In the genomic region with DNA sequence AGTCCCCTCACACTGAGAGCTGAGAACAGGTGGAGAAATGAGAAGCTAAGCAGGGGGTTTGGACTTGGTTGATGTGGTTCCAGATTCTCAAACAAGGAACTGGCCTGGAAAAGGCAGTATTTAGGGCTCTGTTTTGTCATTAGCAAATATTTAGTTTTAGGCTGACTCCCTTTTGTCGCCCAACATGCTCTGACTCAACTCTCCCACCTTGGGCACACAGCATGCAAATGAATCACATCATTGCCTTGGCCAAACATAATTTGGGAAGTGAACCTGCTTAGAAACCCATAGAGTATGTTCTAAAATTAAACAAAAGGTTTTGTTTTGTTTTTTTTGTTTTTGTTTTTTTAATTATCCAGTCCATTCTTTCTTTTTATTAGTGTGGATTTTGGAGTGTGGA, we compare ENCODE assay signal across 3 cellular contexts.
TF ChIP-seq lines count a peak whose summit lies in the region.

No MANE protein-coding gene starts in this region.

TF ChIP-seq in GM12891, 5 proteins besides CTCF, POLR2A, EP300 and RAD21:
- TF ChIP-seq POU2F2 (IDR thresholded peaks at IDR 0.05; ENCODE audit: low read depth, low read length) (peak; percentile 72; the same call in 1 of the 2 replicates), POLR2AphosphoS5 (IDR thresholded peaks at IDR 0.05; ENCODE audit: low read depth, low read length) (no peak), SPI1 (IDR thresholded peaks at IDR 0.05; ENCODE audit: low read depth, low read length) (peak; percentile 64), TAF1 (IDR thresholded peaks at IDR 0.05; ENCODE audit: low read depth, low read length) (no peak)

TF ChIP-seq in GM12878, 131 proteins besides CTCF, POLR2A, EP300 and RAD21:
- TF ChIP-seq CHD4 (IDR thresholded peaks at IDR 0.05) = no peak
- peak; percentile 43; the same call in 1 of the 2 replicates for TF ChIP-seq SPI1 (IDR thresholded peaks at IDR 0.05; ENCODE audit: borderline replicate concordance, insufficient read depth, low read depth, low read length)
- TF ChIP-seq, protein P1, sequence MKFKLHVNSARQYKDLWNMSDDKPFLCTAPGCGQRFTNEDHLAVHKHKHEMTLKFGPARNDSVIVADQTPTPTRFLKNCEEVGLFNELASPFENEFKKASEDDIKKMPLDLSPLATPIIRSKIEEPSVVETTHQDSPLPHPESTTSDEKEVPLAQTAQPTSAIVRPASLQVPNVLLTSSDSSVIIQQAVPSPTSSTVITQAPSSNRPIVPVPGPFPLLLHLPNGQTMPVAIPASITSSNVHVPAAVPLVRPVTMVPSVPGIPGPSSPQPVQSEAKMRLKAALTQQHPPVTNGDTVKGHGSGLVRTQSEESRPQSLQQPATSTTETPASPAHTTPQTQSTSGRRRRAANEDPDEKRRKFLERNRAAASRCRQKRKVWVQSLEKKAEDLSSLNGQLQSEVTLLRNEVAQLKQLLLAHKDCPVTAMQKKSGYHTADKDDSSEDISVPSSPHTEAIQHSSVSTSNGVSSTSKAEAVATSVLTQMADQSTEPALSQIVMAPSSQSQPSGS (IDR thresholded peaks at IDR 0.05; ENCODE audit: low read length) = peak; percentile 45; the same call in 1 of the 2 replicates
- 0 out of 2 replicates have a peak, but pooled peaks have one; percentile 14 for TF ChIP-seq RUNX3 (IDR thresholded peaks at IDR 0.05; ENCODE audit: low read length)
- peak; percentile 48; the same call in 1 of the 3 replicates for TF ChIP-seq POU2F2 (IDR thresholded peaks at IDR 0.05; ENCODE audit: borderline replicate concordance, low read depth, low read length)

TF ChIP-seq in WTC11, 78 proteins besides CTCF, POLR2A, EP300 and RAD21:
- TF ChIP-seq, protein P2, sequence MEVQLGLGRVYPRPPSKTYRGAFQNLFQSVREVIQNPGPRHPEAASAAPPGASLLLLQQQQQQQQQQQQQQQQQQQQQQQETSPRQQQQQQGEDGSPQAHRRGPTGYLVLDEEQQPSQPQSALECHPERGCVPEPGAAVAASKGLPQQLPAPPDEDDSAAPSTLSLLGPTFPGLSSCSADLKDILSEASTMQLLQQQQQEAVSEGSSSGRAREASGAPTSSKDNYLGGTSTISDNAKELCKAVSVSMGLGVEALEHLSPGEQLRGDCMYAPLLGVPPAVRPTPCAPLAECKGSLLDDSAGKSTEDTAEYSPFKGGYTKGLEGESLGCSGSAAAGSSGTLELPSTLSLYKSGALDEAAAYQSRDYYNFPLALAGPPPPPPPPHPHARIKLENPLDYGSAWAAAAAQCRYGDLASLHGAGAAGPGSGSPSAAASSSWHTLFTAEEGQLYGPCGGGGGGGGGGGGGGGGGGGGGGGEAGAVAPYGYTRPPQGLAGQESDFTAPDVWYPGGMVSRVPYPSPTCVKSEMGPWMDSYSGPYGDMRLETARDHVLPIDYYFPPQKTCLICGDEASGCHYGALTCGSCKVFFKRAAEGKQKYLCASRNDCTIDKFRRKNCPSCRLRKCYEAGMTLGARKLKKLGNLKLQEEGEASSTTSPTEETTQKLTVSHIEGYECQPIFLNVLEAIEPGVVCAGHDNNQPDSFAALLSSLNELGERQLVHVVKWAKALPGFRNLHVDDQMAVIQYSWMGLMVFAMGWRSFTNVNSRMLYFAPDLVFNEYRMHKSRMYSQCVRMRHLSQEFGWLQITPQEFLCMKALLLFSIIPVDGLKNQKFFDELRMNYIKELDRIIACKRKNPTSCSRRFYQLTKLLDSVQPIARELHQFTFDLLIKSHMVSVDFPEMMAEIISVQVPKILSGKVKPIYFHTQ (CRISPR knock-in tag; IDR thresholded peaks at IDR 0.05) = no peak
- TF ChIP-seq JUN (CRISPR knock-in tag; IDR thresholded peaks at IDR 0.05) (no peak), OVOL2 (CRISPR knock-in tag; IDR thresholded peaks at IDR 0.05; ENCODE audit: borderline replicate concordance) (no peak), ETV6 (CRISPR knock-in tag; IDR thresholded peaks at IDR 0.05) (no peak), SOX15 (CRISPR knock-in tag; IDR thresholded peaks at IDR 0.05) (no peak), ZNF121 (CRISPR knock-in tag; IDR thresholded peaks at IDR 0.05) (no peak)
